Comparison of ENCODE assay signal across 17 cellular contexts in the genomic region with DNA sequence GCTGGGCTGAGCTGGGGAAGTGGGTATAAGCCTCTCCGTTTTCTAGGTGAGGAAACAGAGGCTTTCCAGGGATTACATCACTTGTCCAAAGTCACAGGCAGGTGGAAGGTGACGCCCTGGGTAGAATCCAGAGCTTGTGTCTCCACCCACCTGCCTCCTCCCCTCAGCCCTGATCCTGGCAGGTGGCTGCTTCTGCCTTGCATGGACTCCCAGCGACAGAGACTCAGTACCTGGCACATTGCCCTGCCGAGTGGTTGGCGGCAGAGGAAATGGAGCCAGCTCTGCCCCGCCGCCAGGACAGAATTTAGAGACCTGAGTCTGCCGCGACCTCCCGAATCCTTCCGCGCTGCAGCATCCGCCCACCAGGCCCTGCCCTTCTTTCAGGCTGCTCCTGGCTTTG. TPM values are rescaled to one million over a fixed set of nuclear protein-coding genes. Genes with fewer than 3 reads are reported as not detected.
DNase-seq lines count a peak whose midpoint lies in the region; ATAC-seq and TF ChIP-seq lines count a peak whose summit lies in the region.
"Had no signal": no experiment of that assay in that cellular context is flagged by ENCODE, and none has a peak within 500 bp of the region (broad histone marks: within the 10 kb centered on the region; RNA-seq: fewer than 3 reads in every experiment).

No MANE protein-coding gene starts in this region.

- in situ Hi-C loops in G401 (cut with HindIII; ENCODE audit: low sequenced_read_pairs) = no loop called here

- H3K4me1 Mint-ChIP-seq in naive thymus-derived CD4-positive, alpha-beta T cell = peaks cover 0 to 5% (median 0%) of the 10 kb centered on the region in 7 donors

- H3K27ac ChIP-seq in Peyer's patch (no peak overlapping the region), esophagus squamous epithelium (no peak overlapping the region)
- no peak overlapping the region for H3K27ac ChIP-seq in naive thymus-derived CD4-positive, alpha-beta T cell (ENCODE audit: low read depth, low read length)
- H3K27ac ChIP-seq: left ventricle myocardium inferior, prostate gland had no signal

- CTCF ChIA-PET in naive thymus-derived CD4-positive, alpha-beta T cell (lab: Charles Lee) = interaction anchor here (0.6 to 8.7 kb wide), 7 partner anchors 9 to 1327 kb away, joined by 3 to 65 read pairs (median 3); no protein-coding TSS in a partner anchor

- no peak for ATAC-seq in naive thymus-derived CD4-positive, alpha-beta T cell
- ATAC-seq in HG02678 (IDR thresholded peaks at IDR 0.05; ENCODE audit: unreplicated experiment) = no peak
- ATAC-seq: stimulated activated memory B cell treated with anti-CD40 and anti-IgM and Interleukin-4, amounts not matched to agents 10 μg/mL and 1 μg/mL and 100 μg/mL, for 72 hours had no signal

- no peak overlapping the region for H3K4me3 Mint-ChIP-seq in naive thymus-derived CD4-positive, alpha-beta T cell
- H3K4me3 Mint-ChIP-seq: activated naive CD4-positive, alpha-beta T cell treated with anti-CD3 and anti-CD28 coated beads for 36 hours; dendritic cell treated with granulocyte-macrophage colony-stimulating factor and Interleukin-4, amounts not matched to agents 40 ng/mL and 50 ng/mL, for 4 days; stimulated activated memory B cell treated with anti-CD40 and anti-IgM and Interleukin-4, amounts not matched to agents 10 μg/mL and 1 μg/mL and 100 μg/mL, for 72 hours had no signal

- H3K27me3 Mint-ChIP-seq in naive thymus-derived CD4-positive, alpha-beta T cell = peaks cover 0 to 6% (median 0%) of the 10 kb centered on the region in 5 donors

- no peaks in the 10 kb centered on the region for H3K4me1 ChIP-seq in Peyer's patch
- peaks cover 0 to 9% (median 0%) of the 10 kb centered on the region in 3 donors for H3K4me1 ChIP-seq in esophagus squamous epithelium
- no peaks in the 10 kb centered on the region for H3K4me1 ChIP-seq in naive thymus-derived CD4-positive, alpha-beta T cell (ENCODE audit: control insufficient read depth in 2 of 2, insufficient read depth in 2 of 2, low read length in 2 of 2)
- H3K4me1 ChIP-seq: BE2C, prostate gland had no signal

- H3K9me3 Mint-ChIP-seq in naive thymus-derived CD4-positive, alpha-beta T cell = no peaks in the 10 kb centered on the region
- H3K9me3 Mint-ChIP-seq: activated naive CD4-positive, alpha-beta T cell treated with anti-CD3 and anti-CD28 coated beads for 36 hours; dendritic cell treated with granulocyte-macrophage colony-stimulating factor and Interleukin-4, amounts not matched to agents 40 ng/mL and 50 ng/mL, for 4 days had no signal

- intact Hi-C loops in esophagus squamous epithelium (cut with DNase I) = no loop called here
- intact Hi-C loops in naive thymus-derived CD4-positive, alpha-beta T cell (cut with micrococcal nuclease) = no loop called here

- POLR2A ChIA-PET in naive thymus-derived CD4-positive, alpha-beta T cell (lab: Charles Lee) = no interaction called here

- TF ChIP-seq POLR2A in Peyer's patch (IDR thresholded peaks at IDR 0.05) (no peak), esophagus squamous epithelium (IDR thresholded peaks at IDR 0.05) (no peak)

- H3K27me3 ChIP-seq in Peyer's patch = no peaks in the 10 kb centered on the region
- H3K27me3 ChIP-seq in esophagus squamous epithelium = peaks cover 0 to 18% (median 0%) of the 10 kb centered on the region in 4 donors
- no peaks in the 10 kb centered on the region for H3K27me3 ChIP-seq in naive thymus-derived CD4-positive, alpha-beta T cell (ENCODE audit: control insufficient read depth in 2 of 2, insufficient read depth in 2 of 2, low read length in 2 of 2)
- H3K27me3 ChIP-seq: BE2C had no signal

- WGBS in esophagus squamous epithelium, 2 donors = 29 to 90% methylated on average over 2 to 11 of the region's 13 CpGs

- H3K36me3 ChIP-seq in Peyer's patch = no peaks in the 10 kb centered on the region
- no peaks in the 10 kb centered on the region for H3K36me3 ChIP-seq in esophagus squamous epithelium
- no peaks in the 10 kb centered on the region for H3K36me3 ChIP-seq in naive thymus-derived CD4-positive, alpha-beta T cell (ENCODE audit: control insufficient read depth in 2 of 3, insufficient read depth in 3 of 3, low read length in 3 of 3)
- H3K36me3 ChIP-seq: BE2C, left ventricle myocardium inferior, prostate gland had no signal

- DNase-seq in G401 (ENCODE audit: low spot score) = peak; percentile 67
- peak; percentile 4 for DNase-seq in NCI-H2081 treated with DMSO at 0.1 percent for 48 hours (lab: John Stamatoyannopoulos, UW)
- DNase-seq in Peyer's patch = peak in 2 of 3 donors; percentile 73
- peak; percentile 21 for DNase-seq in occipital lobe (lab: John Stamatoyannopoulos, UW)
- DNase-seq in esophagus squamous epithelium (lab: John Stamatoyannopoulos, UW) = no peak
- no peak for DNase-seq in naive thymus-derived CD4-positive, alpha-beta T cell
- DNase-seq: activated CD4-positive, alpha-beta T cell treated with anti-CD3 and anti-CD28 coated beads, Interleukin-2, amount 50 U/mL, for 1 hour; activated naive CD4-positive, alpha-beta T cell treated with anti-CD3 and anti-CD28 coated beads for 36 hours; BE2C; left ventricle myocardium inferior; MV-4-11; NK-92 treated with Interleukin-12 subunit alpha and Interleukin-12 subunit beta, amount 100 ng/mL, for 24 hours had no signal

- H3K4me3 ChIP-seq in Peyer's patch = no peak overlapping the region
- no peak overlapping the region for H3K4me3 ChIP-seq in esophagus squamous epithelium
- H3K4me3 ChIP-seq in naive thymus-derived CD4-positive, alpha-beta T cell (ENCODE audit: low read length) = no peak overlapping the region
- H3K4me3 ChIP-seq: left ventricle myocardium inferior, prostate gland had no signal

- no peak for TF ChIP-seq CTCF in Peyer's patch (IDR thresholded peaks at IDR 0.05)
- no peak for TF ChIP-seq CTCF in esophagus squamous epithelium (IDR thresholded peaks at IDR 0.05)

- H3K27ac Mint-ChIP-seq in naive thymus-derived CD4-positive, alpha-beta T cell = no peak overlapping the region
- H3K27ac Mint-ChIP-seq: activated naive CD4-positive, alpha-beta T cell treated with anti-CD3 and anti-CD28 coated beads for 36 hours; dendritic cell treated with granulocyte-macrophage colony-stimulating factor and Interleukin-4, amounts not matched to agents 40 ng/mL and 50 ng/mL, for 4 days; stimulated activated memory B cell treated with anti-CD40 and anti-IgM and Interleukin-4, amounts not matched to agents 10 μg/mL and 1 μg/mL and 100 μg/mL, for 72 hours had no signal

- no peaks in the 10 kb centered on the region for H3K36me3 Mint-ChIP-seq in naive thymus-derived CD4-positive, alpha-beta T cell
- H3K36me3 Mint-ChIP-seq: stimulated activated memory B cell treated with anti-CD40 and anti-IgM and Interleukin-4, amounts not matched to agents 10 μg/mL and 1 μg/mL and 100 μg/mL, for 72 hours had no signal

- no peaks in the 10 kb centered on the region for H3K9me3 ChIP-seq in Peyer's patch
- no peaks in the 10 kb centered on the region for H3K9me3 ChIP-seq in esophagus squamous epithelium
- no peaks in the 10 kb centered on the region for H3K9me3 ChIP-seq in naive thymus-derived CD4-positive, alpha-beta T cell (ENCODE audit: control insufficient read depth in 2 of 3, low read length in 3 of 3)
- H3K9me3 ChIP-seq: BE2C, left ventricle myocardium inferior, prostate gland had no signal

RNA-seq across cellular contexts. Expression of a gene that starts 2.1 kb away (rescaled TPM):
- total RNA-seq in G401 (2014; rRNA removed; shearing (Covaris generic)) = not detected in 2 replicates
- total RNA-seq in Peyer's patch (not detected), occipital lobe (not detected), esophagus squamous epithelium (not detected)
- total RNA-seq in naive thymus-derived CD4-positive, alpha-beta T cell = not detected
- not detected for polyA plus RNA-seq in naive thymus-derived CD4-positive, alpha-beta T cell
- total RNA-seq: activated naive CD4-positive, alpha-beta T cell treated with anti-CD3 and anti-CD28 coated beads for 36 hours; epithelial cell of proximal tubule; left ventricle myocardium inferior; prostate gland had no signal

RNA-seq across cellular contexts. Expression of a gene that starts 39.1 kb away (rescaled TPM):
- 4.4 and 8.8 TPM in 2 replicates for total RNA-seq in G401 (2014; rRNA removed; shearing (Covaris generic))
- total RNA-seq in Peyer's patch (10 to 100 TPM in 1 of 4 donors, 1 to 10 TPM in 3; 6.5 to 13.6 (median 8.2) TPM), occipital lobe (14.2 TPM), esophagus squamous epithelium (1 to 10 TPM; 1.9 to 5.0 (median 3.2) TPM)
- 10 to 100 TPM; 13.1 to 23.6 (median 20.8) TPM for total RNA-seq in naive thymus-derived CD4-positive, alpha-beta T cell
- 1 to 10 TPM in 1 of 2 donors, under 1 TPM in 1; 0.97 to 2.4 TPM for polyA plus RNA-seq in naive thymus-derived CD4-positive, alpha-beta T cell

RNA-seq across cellular contexts. Expression of a gene that starts 58.1 kb away (rescaled TPM):
- not detected in 2 replicates for total RNA-seq in G401 (2014; rRNA removed; shearing (Covaris generic))
- total RNA-seq in Peyer's patch (100 to 1,000 TPM; 175 to 501 (median 319) TPM), occipital lobe (not detected), esophagus squamous epithelium (100 to 1,000 TPM in 1 of 4 donors, 10 to 100 TPM in 3; 17.8 to 150 (median 29.7) TPM)
- total RNA-seq in naive thymus-derived CD4-positive, alpha-beta T cell = not detected
- polyA plus RNA-seq in naive thymus-derived CD4-positive, alpha-beta T cell = not detected
- total RNA-seq: activated naive CD4-positive, alpha-beta T cell treated with anti-CD3 and anti-CD28 coated beads for 36 hours; epithelial cell of proximal tubule had no signal

Comparison
In these comparisons a context has a peak if more than half of its experiments do, and no peak if none do; other contexts are left out.
1. DNase-seq: peak in G401 (single experiment), NCI-H2081 treated with DMSO at 0.1 percent for 48 hours (single experiment), Peyer's patch (2 of 3) and occipital lobe (single experiment); none in esophagus squamous epithelium (single experiment) and naive thymus-derived CD4-positive, alpha-beta T cell (0 of 9).
2. RNA of a gene that starts 58.1 kb away (total RNA-seq): 175 to 501 TPM in Peyer's patch and 17.8 to 150 TPM in esophagus squamous epithelium; not detected in G401, not detected in occipital lobe (single experiment) and not detected in naive thymus-derived CD4-positive, alpha-beta T cell; every median in the first group is over 10 times any median in the second.